ENCODE assay signal across 9 cellular contexts in the genomic region with DNA sequence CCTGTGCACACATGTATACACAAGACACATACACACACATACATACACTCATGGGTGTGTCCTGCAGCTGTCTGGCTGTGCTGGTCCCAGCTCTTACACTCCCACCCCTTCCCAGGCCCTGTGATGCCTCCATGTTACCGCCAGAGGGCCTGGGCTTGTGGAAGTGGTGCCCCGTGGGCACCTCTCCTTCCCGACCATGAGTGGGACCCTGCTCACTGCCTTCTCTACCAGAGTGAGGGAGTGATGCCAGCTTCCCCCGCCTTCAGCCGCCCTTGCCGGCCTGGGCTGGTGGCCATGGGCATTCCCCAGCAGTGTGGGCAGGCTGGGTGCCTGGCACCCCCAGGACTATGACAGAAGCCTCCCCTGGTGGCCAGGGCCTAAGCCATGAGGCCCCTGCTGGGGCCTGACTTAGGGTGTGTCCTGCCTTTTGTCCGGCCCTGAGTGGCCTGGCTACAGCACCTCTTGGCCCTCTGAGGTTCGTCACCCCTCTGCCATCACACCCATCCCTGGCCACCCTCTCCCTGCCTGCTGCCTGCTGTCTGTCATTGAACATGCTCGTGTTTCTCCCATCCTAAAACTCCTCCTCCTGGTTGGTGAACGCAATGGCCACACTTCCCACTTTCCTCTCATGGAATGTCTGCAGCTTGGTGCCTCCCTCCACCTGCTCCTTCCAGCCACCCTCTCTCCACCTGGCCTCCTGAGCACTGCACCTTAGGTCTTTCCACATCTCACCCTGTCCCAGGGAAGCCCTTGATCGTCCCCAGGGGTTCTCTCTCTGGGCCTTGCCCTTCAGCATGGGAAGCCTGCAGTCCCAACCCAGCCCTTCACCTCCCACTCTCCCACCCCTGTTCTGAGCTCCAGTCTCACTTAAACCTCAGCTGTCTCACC. TPM values are rescaled to one million over a fixed set of nuclear protein-coding genes. Genes with fewer than 3 reads are reported as not detected.
DNase-seq lines count a peak whose midpoint lies in the region; ATAC-seq and TF ChIP-seq lines count a peak whose summit lies in the region.
"Had no signal": no experiment of that assay in that cellular context is flagged by ENCODE, and none has a peak within 500 bp of the region (broad histone marks: within the 10 kb centered on the region; RNA-seq: fewer than 3 reads in every experiment).

No MANE protein-coding gene starts in this region.

- peak; percentile 75 for TF ChIP-seq CTCF in foreskin fibroblast (IDR thresholded peaks at IDR 0.05; ENCODE audit: low read depth, low read length)

- H4K20me1 ChIP-seq in GM23248 (ENCODE audit: insufficient read depth), result no peaks in the 10 kb centered on the region

- H3K36me3 ChIP-seq in GM23248 (ENCODE audit: low read depth), result no peaks in the 10 kb centered on the region

- no peaks in the 10 kb centered on the region for H3K9me2 ChIP-seq in GM23248 (ENCODE audit: insufficient read depth)

- CTCF ChIA-PET in activated CD8-positive, alpha-beta memory T cell treated with anti-CD3 and anti-CD28 coated beads, Interleukin-2, amount 10 ng/mL, durations not matched to agents 7 days and 5 days (lab: Charles Lee), result interaction anchor here (1.0 to 7.9 kb wide), 5 partner anchors 9 to 157 kb away, joined by 4 to 322 read pairs (median 5); partner anchors contain the start of gene HDAC11

- no peaks in the 10 kb centered on the region for H3K27me3 Mint-ChIP-seq in activated CD8-positive, alpha-beta memory T cell treated with anti-CD3 and anti-CD28 coated beads, Interleukin-2, amount 10 ng/mL, durations not matched to agents 7 days and 5 days
- H3K27me3 Mint-ChIP-seq: T-cell had no signal

- DNase-seq in GM23248 (peak; percentile 68), SK-N-DZ (ENCODE audit: low spot score) (peak; percentile 38), foreskin fibroblast (peak in 1 of 2 donors; percentile 69), putamen (ENCODE audit: low spot score) (peak; percentile 91), NCI-H2196 (lab: John Stamatoyannopoulos, UW; ENCODE audit: unreplicated experiment) (no peak), NCI-H1436 (lab: John Stamatoyannopoulos, UW) (no peak)
- DNase-seq in activated CD8-positive, alpha-beta memory T cell treated with anti-CD3 and anti-CD28 coated beads, Interleukin-2, amount 10 ng/mL, durations not matched to agents 7 days and 5 days, result no peak
- DNase-seq: naive B cell had no signal

- WGBS in GM23248 (ENCODE audit: low coverage in 1 of 2, low lambda C conversion rate in 2 of 2, missing lambda C conversion rate in 2 of 2), 2 experiments, result 35 to 52% methylated on average over 11 of the region's 11 CpGs

- in situ Hi-C loops in GM23248 (cut with MboI), result loop anchor here (5.0 to 25.0 kb wide), 2 partner anchors 153 to 393 kb away; partner anchors contain the start of gene WNT7A

- no peaks in the 10 kb centered on the region for H3K9me3 Mint-ChIP-seq in activated CD8-positive, alpha-beta memory T cell treated with anti-CD3 and anti-CD28 coated beads, Interleukin-2, amount 10 ng/mL, durations not matched to agents 7 days and 5 days (ENCODE audit: low read depth)
- H3K9me3 Mint-ChIP-seq: naive B cell, T-cell had no signal

- H3K9ac ChIP-seq in GM23248, result no peak overlapping the region

- no peak for ATAC-seq in activated CD8-positive, alpha-beta memory T cell treated with anti-CD3 and anti-CD28 coated beads, Interleukin-2, amount 10 ng/mL, durations not matched to agents 7 days and 5 days

- no peak overlapping the region for H2AFZ ChIP-seq in GM23248

- no peaks in the 10 kb centered on the region for H3K36me3 Mint-ChIP-seq in activated CD8-positive, alpha-beta memory T cell treated with anti-CD3 and anti-CD28 coated beads, Interleukin-2, amount 10 ng/mL, durations not matched to agents 7 days and 5 days
- H3K36me3 Mint-ChIP-seq: naive B cell, T-cell had no signal

- peaks cover 8% of the 10 kb centered on the region for H3K4me1 Mint-ChIP-seq in activated CD8-positive, alpha-beta memory T cell treated with anti-CD3 and anti-CD28 coated beads, Interleukin-2, amount 10 ng/mL, durations not matched to agents 7 days and 5 days

- H3K79me2 ChIP-seq in GM23248 (ENCODE audit: insufficient read depth), result no peaks in the 10 kb centered on the region

- no peaks in the 10 kb centered on the region for H3K27me3 ChIP-seq in GM23248 (replicated peaks; ENCODE audit: insufficient read depth)

- no peaks in the 10 kb centered on the region for H3K9me3 ChIP-seq in GM23248 (ENCODE audit: low read depth)

- H3K27ac ChIP-seq in GM23248, result no peak overlapping the region

- peaks cover 8% of the 10 kb centered on the region for H3F3A ChIP-seq in GM23248 (ENCODE audit: insufficient read depth)

- H3K4me3 ChIP-seq in GM23248 (no peak overlapping the region), foreskin fibroblast (ENCODE audit: low read depth in 1 of 2, low read length in 2 of 2) (no peak overlapping the region)

- no peak overlapping the region for H3K4me3 Mint-ChIP-seq in activated CD8-positive, alpha-beta memory T cell treated with anti-CD3 and anti-CD28 coated beads, Interleukin-2, amount 10 ng/mL, durations not matched to agents 7 days and 5 days
- H3K4me3 Mint-ChIP-seq: T-cell had no signal

- no peak overlapping the region for H3K4me2 ChIP-seq in GM23248 (ENCODE audit: unreplicated experiment)

- H3K4me1 ChIP-seq in GM23248 (ENCODE audit: insufficient read depth), result peaks cover 22% of the 10 kb centered on the region

- H3K27ac Mint-ChIP-seq in activated CD8-positive, alpha-beta memory T cell treated with anti-CD3 and anti-CD28 coated beads, Interleukin-2, amount 10 ng/mL, durations not matched to agents 7 days and 5 days, result no peak overlapping the region
- H3K27ac Mint-ChIP-seq: T-cell had no signal

RNA-seq across cellular contexts. Expression of gene HDAC11, which starts 14.6 kb away (rescaled TPM):
- 8.7 and 12.2 TPM in 2 replicates for total RNA-seq in GM23248 (2014; rRNA removed; shearing (Covaris generic))
- 11.7 and 12.1 TPM in 2 replicates for polyA plus RNA-seq in GM23248 (2016; fragmentation: Nextera tagmentation; extraction: Ambion mirVana)
- polyA plus RNA-seq in SK-N-DZ (2014; cell fraction: cytosol; rRNA removed), result 11.6 and 11.8 TPM in 2 replicates
- 5.2 and 6.3 TPM in 2 replicates for polyA plus RNA-seq in SK-N-DZ (2014; cell fraction: nucleus; rRNA removed)
- total RNA-seq in activated CD8-positive, alpha-beta memory T cell treated with anti-CD3 and anti-CD28 coated beads, Interleukin-2, amount 10 ng/mL, durations not matched to agents 7 days and 5 days, result 1 to 10 TPM in 1 of 2 experiments, under 1 TPM in 1; 0.70 to 1.2 TPM

RNA-seq across cellular contexts. Expression of gene FBLN2, which starts 54.2 kb away (rescaled TPM):
- total RNA-seq in GM23248 (2014; rRNA removed; shearing (Covaris generic)), result 636 and 646 TPM in 2 replicates
- polyA plus RNA-seq in GM23248 (2016; fragmentation: Nextera tagmentation; extraction: Ambion mirVana), result 447 and 468 TPM in 2 replicates
- 0.09 and 0.48 TPM in 2 replicates for polyA plus RNA-seq in SK-N-DZ (2014; cell fraction: cytosol; rRNA removed)
- 0.25 TPM in 1 of 2 replicates, not detected in the other for polyA plus RNA-seq in SK-N-DZ (2014; cell fraction: nucleus; rRNA removed)
- total RNA-seq in activated CD8-positive, alpha-beta memory T cell treated with anti-CD3 and anti-CD28 coated beads, Interleukin-2, amount 10 ng/mL, durations not matched to agents 7 days and 5 days, result under 1 TPM in 1 of 2 experiments, not detected in 1; 0.35 TPM

Comparison
In these comparisons a context has a peak if more than half of its experiments do, and no peak if none do; other contexts are left out.
1. DNase-seq: peak in GM23248 (single experiment), SK-N-DZ (single experiment) and putamen (single experiment); none in NCI-H2196 (single experiment), activated CD8-positive, alpha-beta memory T cell treated with anti-CD3 and anti-CD28 coated beads, Interleukin-2, amount 10 ng/mL, durations not matched to agents 7 days and 5 days (single experiment) and NCI-H1436 (single experiment).
2. RNA of gene FBLN2, which starts 54.2 kb away (total RNA-seq): 636 to 646 TPM in GM23248; 0.35 TPM in activated CD8-positive, alpha-beta memory T cell treated with anti-CD3 and anti-CD28 coated beads, Interleukin-2, amount 10 ng/mL, durations not matched to agents 7 days and 5 days; every median in the first group is over 100 times any median in the second.